Comparison of ENCODE assay signal across 25 cellular contexts in genomic region chr18:68549257-68549871, GRCh38.
DNase-seq lines count a peak whose midpoint lies in the region; ATAC-seq, FAIRE-seq and TF ChIP-seq lines count a peak whose summit lies in the region.
"Had no signal": no experiment of that assay in that cellular context is flagged by ENCODE, and none has a peak within 500 bp of the region (broad histone marks: within the 10 kb centered on the region; RNA-seq: fewer than 3 reads in every experiment).

No MANE protein-coding gene starts in this region.

- H2AK5ac ChIP-seq in mesenchymal stem cell (ENCODE audit: low read length, severe bottlenecking) = no peak overlapping the region

- H3K79me1 ChIP-seq in mesenchymal stem cell (replicated peaks; ENCODE audit: low read length, poor library complexity, severe bottlenecking) = no peaks in the 10 kb centered on the region

- H3K36me3 Mint-ChIP-seq in HFFc6 (ENCODE audit: low read depth) = no peaks in the 10 kb centered on the region
- H3K36me3 Mint-ChIP-seq: naive B cell had no signal

- peak overlapping the region; percentile 45 to 73 for H3K18ac ChIP-seq in mesenchymal stem cell (ENCODE audit: low read depth in 1 of 2, low read length in 2 of 2)

- no peaks in the 10 kb centered on the region for H3K9me3 ChIP-seq in mesenchymal stem cell (ENCODE audit: control insufficient read depth, low read length)
- H3K9me3 ChIP-seq: BLaER1, transverse colon had no signal

- no peak overlapping the region for H2BK120ac ChIP-seq in mesenchymal stem cell (ENCODE audit: low read depth, low read length)

- peak overlapping the region; percentile 54 for H3K27ac Mint-ChIP-seq in HFFc6
- H3K27ac Mint-ChIP-seq: activated CD4-positive, alpha-beta T cell treated with anti-CD3 and anti-CD28 coated beads, Interleukin-2, amount 10 ng/mL, durations not matched to agents 24 days and 14 days; naive B cell; stimulated activated naive CD8-positive, alpha-beta T cell treated with anti-CD3 and anti-CD28 coated beads, Interleukin-15, amount 100 ng/mL, for 72 hours had no signal

- no peak overlapping the region for H3K4me2 ChIP-seq in mesenchymal stem cell (ENCODE audit: low read length, poor library complexity, severe bottlenecking)
- H3K4me2 ChIP-seq: BLaER1 had no signal

- H3K27ac ChIP-seq in mesenchymal stem cell (ENCODE audit: low read length, poor library complexity, severe bottlenecking) = no peak overlapping the region
- H3K27ac ChIP-seq: BLaER1, foreskin keratinocyte, parathyroid adenoma, transverse colon had no signal

- H3K36me3 ChIP-seq in mesenchymal stem cell (ENCODE audit: control insufficient read depth in 1 of 2, insufficient read depth in 2 of 2, low read depth in 1 of 2, low read length in 2 of 2) = no peaks in the 10 kb centered on the region
- H3K36me3 ChIP-seq: BLaER1, transverse colon had no signal

- H3K9ac ChIP-seq in mesenchymal stem cell (ENCODE audit: low read length) = no peak overlapping the region
- H3K9ac ChIP-seq: BLaER1, parathyroid adenoma had no signal

- H3K4me1 Mint-ChIP-seq in HFFc6 (ENCODE audit: low read depth) = peaks cover 36% of the 10 kb centered on the region
- H3K4me1 Mint-ChIP-seq: activated CD4-positive, alpha-beta T cell treated with anti-CD3 and anti-CD28 coated beads, Interleukin-2, amount 10 ng/mL, durations not matched to agents 24 days and 14 days; naive B cell; stimulated activated naive CD8-positive, alpha-beta T cell treated with anti-CD3 and anti-CD28 coated beads, Interleukin-15, amount 100 ng/mL, for 72 hours had no signal

- H3K27me3 ChIP-seq in mesenchymal stem cell (ENCODE audit: control insufficient read depth in 1 of 2, insufficient read depth in 1 of 2, low read length in 2 of 2) = no peaks in the 10 kb centered on the region
- H3K27me3 ChIP-seq: BLaER1, foreskin keratinocyte, transverse colon had no signal

- peak overlapping the region in 1 of 2 experiments; percentile 89 for H3K4ac ChIP-seq in mesenchymal stem cell (ENCODE audit: low read depth in 1 of 2, low read length in 2 of 2)

- TF ChIP-seq CTCF in AG09319 (IDR thresholded peaks at IDR 0.05; ENCODE audit: low read depth, low read length) (no peak), HFFc6 (IDR thresholded peaks at IDR 0.05) (no peak), cardiac fibroblast (IDR thresholded peaks at IDR 0.05; ENCODE audit: low read depth, low read length) (no peak)

- peak overlapping the region; percentile 64 for H4K91ac ChIP-seq in mesenchymal stem cell (ENCODE audit: low read length)

- DNase-seq in AG09319 (ENCODE audit: extremely low read depth, low read depth) (peak; percentile 52), HFFc6 (peak; percentile 67), cardiac fibroblast (ENCODE audit: low read depth in 2 of 2) (peak; percentile 29 to 64), mesenchymal stem cell (peak; percentile 60), GM12892 (ENCODE audit: insufficient read length) (no peak)
- no peak for DNase-seq in activated CD4-positive, alpha-beta T cell treated with anti-CD3 and anti-CD28 coated beads, Interleukin-2, amount 50 U/mL, for 4 hours
- DNase-seq: activated gamma-delta T cell treated with Interleukin-2 at 50 U/mL for 16 hours; foreskin keratinocyte; hippocampal formation; Karpas-422; kidney; mammary epithelial cell; naive B cell; NCI-H1436; NCI-H2171 treated with DMSO at 0.1 percent for 48 hours; NCI-H69; stimulated activated CD4-positive, alpha-beta T cell treated with anti-CD3 and anti-CD28 coated beads, Interleukin-4, amount 100 ng/mL, for 1 hour; stimulated activated naive CD8-positive, alpha-beta T cell treated with anti-CD3 and anti-CD28 coated beads, Interleukin-15, amount 100 ng/mL, for 72 hours; T-helper 1 cell; transverse colon had no signal

- H3K4me1 ChIP-seq in mesenchymal stem cell (ENCODE audit: control insufficient read depth, insufficient read depth, low read depth, low read length) = peaks cover 4% of the 10 kb centered on the region
- H3K4me1 ChIP-seq: BLaER1, parathyroid adenoma, transverse colon had no signal

- 70% methylated on average over 7 of the region's 8 CpGs for WGBS in mesenchymal stem cell

- no peaks in the 10 kb centered on the region for H3K9me3 Mint-ChIP-seq in HFFc6
- H3K9me3 Mint-ChIP-seq: activated CD4-positive, alpha-beta T cell treated with anti-CD3 and anti-CD28 coated beads, Interleukin-2, amount 10 ng/mL, durations not matched to agents 24 days and 14 days; stimulated activated naive CD8-positive, alpha-beta T cell treated with anti-CD3 and anti-CD28 coated beads, Interleukin-15, amount 100 ng/mL, for 72 hours had no signal

- no peak overlapping the region for H3K14ac ChIP-seq in mesenchymal stem cell (ENCODE audit: low read length in 2 of 2)

- H2BK12ac ChIP-seq in mesenchymal stem cell (ENCODE audit: low read length in 2 of 2) = peak overlapping the region; percentile 67 to 96

- no peak for TF ChIP-seq POLR2A in GM12892 (IDR thresholded peaks at IDR 0.05; ENCODE audit: low read depth, low read length)

- no peak overlapping the region for H3K23ac ChIP-seq in mesenchymal stem cell (ENCODE audit: low read length in 2 of 2)

- H2BK5ac ChIP-seq in mesenchymal stem cell (ENCODE audit: low read depth, low read length, poor library complexity, severe bottlenecking) = no peak overlapping the region

- ATAC-seq in HG03039 (IDR thresholded peaks at IDR 0.05; ENCODE audit: unreplicated experiment) (no peak), GM19395 (IDR thresholded peaks at IDR 0.05; ENCODE audit: unreplicated experiment) (no peak)
- ATAC-seq: foreskin keratinocyte; stimulated activated naive CD8-positive, alpha-beta T cell treated with anti-CD3 and anti-CD28 coated beads, Interleukin-15, amount 100 ng/mL, for 72 hours had no signal

- no peak for FAIRE-seq in GM12892 (lab: Jason Lieb, UNC)
- FAIRE-seq: kidney had no signal

- H3K27me3 Mint-ChIP-seq in HFFc6 (ENCODE audit: insufficient read depth) = peaks cover 2% of the 10 kb centered on the region; the same call in 1 of the 2 replicates
- H3K27me3 Mint-ChIP-seq: activated CD4-positive, alpha-beta T cell treated with anti-CD3 and anti-CD28 coated beads, Interleukin-2, amount 10 ng/mL, durations not matched to agents 24 days and 14 days; naive B cell; stimulated activated naive CD8-positive, alpha-beta T cell treated with anti-CD3 and anti-CD28 coated beads, Interleukin-15, amount 100 ng/mL, for 72 hours had no signal

- 0 out of 2 replicates have a peak overlapping the region, but pooled peaks have one; percentile 33 for H3K4me3 Mint-ChIP-seq in HFFc6
- H3K4me3 Mint-ChIP-seq: activated CD4-positive, alpha-beta T cell treated with anti-CD3 and anti-CD28 coated beads, Interleukin-2, amount 10 ng/mL, durations not matched to agents 24 days and 14 days; naive B cell; stimulated activated naive CD8-positive, alpha-beta T cell treated with anti-CD3 and anti-CD28 coated beads, Interleukin-15, amount 100 ng/mL, for 72 hours had no signal

- no peak overlapping the region for H2AFZ ChIP-seq in mesenchymal stem cell (ENCODE audit: low read depth, low read length)
- H2AFZ ChIP-seq: parathyroid adenoma had no signal

- H4K8ac ChIP-seq in mesenchymal stem cell (ENCODE audit: low read length) = no peak overlapping the region

- H3K4me3 ChIP-seq in cardiac fibroblast (replicated peaks in 1 of 2; ENCODE audit: low read depth in 2 of 2, low read length in 2 of 2) (no peak overlapping the region), mesenchymal stem cell (ENCODE audit: insufficient read depth in 1 of 2, low read depth in 1 of 2, low read length in 2 of 2) (no peak overlapping the region)
- H3K4me3 ChIP-seq: BLaER1, transverse colon had no signal

- H2BK15ac ChIP-seq in mesenchymal stem cell (ENCODE audit: low read depth, poor library complexity, severe bottlenecking) = no peak overlapping the region

Comparison
In these comparisons a context has a peak if more than half of its experiments do, and no peak if none do; other contexts are left out.
1. DNase-seq: peak in AG09319 (single experiment), HFFc6 (single experiment), cardiac fibroblast (2 of 2) and mesenchymal stem cell (single experiment); none in GM12892 (single experiment) and activated CD4-positive, alpha-beta T cell treated with anti-CD3 and anti-CD28 coated beads, Interleukin-2, amount 50 U/mL, for 4 hours (0 of 2).